In genomic region chr7:113143486-113144257, GRCh38 we compare ENCODE assay signal across 1 cellular context.
TF ChIP-seq lines count a peak whose summit lies in the region.

No MANE protein-coding gene starts in this region.

TF ChIP-seq in GM23338, 12 proteins besides CTCF, POLR2A, EP300 and RAD21 (continued from another document):
- TF ChIP-seq REST (IDR thresholded peaks at IDR 0.05; ENCODE audit: unreplicated experiment) (no peak), CREB1 (CRISPR knock-in tag; IDR thresholded peaks at IDR 0.05; ENCODE audit: low read depth) (no peak), EZH2phosphoT487 (IDR thresholded peaks at IDR 0.05; ENCODE audit: unreplicated experiment) (no peak), NANOG (IDR thresholded peaks at IDR 0.05; ENCODE audit: borderline replicate concordance) (no peak), JUNB (IDR thresholded peaks at IDR 0.05; ENCODE audit: unreplicated experiment) (no peak)
TF ChIP-seq in GM23338: peak in this region for 0.
